ENCODE assay signal across 7 cellular contexts in genomic region chr12:106303202-106303820, GRCh38. TPM values are rescaled to one million over a fixed set of nuclear protein-coding genes. Genes with fewer than 3 reads are reported as not detected.
DNase-seq lines count a peak whose midpoint lies in the region; ATAC-seq and FAIRE-seq lines count a peak whose summit lies in the region.

No MANE protein-coding gene starts in this region.

- H3K4me3 ChIP-seq in HUES6 (ENCODE audit: low read depth, low read length) (peak overlapping the region; percentile 100), neuronal stem cell (ENCODE audit: low read length in 2 of 2) (peak overlapping the region; percentile 84)

- in situ Hi-C loops in SK-MEL-5 (cut with HindIII; ENCODE audit: low pct_unique_long_range_greater_than_20kb, low sequenced_read_pairs) = no loop called here

- no peak overlapping the region for H2AK5ac ChIP-seq in neuronal stem cell (ENCODE audit: low read depth, low read length)

- peak overlapping the region; percentile 100 for H3K27ac ChIP-seq in HUES6 (ENCODE audit: low read depth, low read length)
- H3K27ac ChIP-seq in neuronal stem cell (replicated peaks; ENCODE audit: low read length) = peak overlapping the region; percentile 57

- H3K18ac ChIP-seq in neuronal stem cell (ENCODE audit: low read length) = peak overlapping the region; percentile 96

- H2AFZ ChIP-seq in neuronal stem cell (ENCODE audit: low read length) = peak overlapping the region; percentile 99

- no peak overlapping the region for H4K8ac ChIP-seq in neuronal stem cell (ENCODE audit: low read depth, low read length)

- peak overlapping the region; percentile 92 for H3K4me2 ChIP-seq in neuronal stem cell (ENCODE audit: insufficient read depth, low read length, poor library complexity, severe bottlenecking)

- no peak overlapping the region for H2BK12ac ChIP-seq in neuronal stem cell (ENCODE audit: low read length)

- peak; percentile 30 for ATAC-seq in GM18498 (IDR thresholded peaks at IDR 0.05; ENCODE audit: unreplicated experiment)

- H3K36me3 ChIP-seq in HUES6 (ENCODE audit: control insufficient read depth, insufficient read depth, low read length) = no peaks in the 10 kb centered on the region
- H3K36me3 ChIP-seq in neuronal stem cell (replicated peaks in 1 of 2; ENCODE audit: control insufficient read depth in 2 of 2, insufficient read depth in 2 of 2, low read length in 2 of 2) = no peaks in the 10 kb centered on the region

- H3K9ac ChIP-seq in HUES6 (ENCODE audit: low read length) = peak overlapping the region; percentile 99
- H3K9ac ChIP-seq in neuronal stem cell (ENCODE audit: low read depth, low read length, poor library complexity) = peak overlapping the region; percentile 89

- no peak overlapping the region for H4K91ac ChIP-seq in neuronal stem cell (ENCODE audit: low read depth, low read length, poor library complexity)

- no peak overlapping the region for H3K4ac ChIP-seq in neuronal stem cell (ENCODE audit: low read length)

- no peaks in the 10 kb centered on the region for H3K27me3 ChIP-seq in HUES6 (ENCODE audit: control insufficient read depth, insufficient read depth, low read length)
- H3K27me3 ChIP-seq in neuronal stem cell (ENCODE audit: control insufficient read depth in 3 of 3, insufficient read depth in 3 of 3, low read depth in 1 of 3, low read length in 3 of 3) = peaks cover 0 to 3% (median 2%) of the 10 kb centered on the region in 3 experiments

- H2BK5ac ChIP-seq in neuronal stem cell (ENCODE audit: low read length) = peak overlapping the region; percentile 85

- DNase-seq in SK-MEL-5 (ENCODE audit: low read depth, low spot score) = peak; percentile 55
- DNase-seq in activated naive CD4-positive, alpha-beta T cell treated with Interleukin-2 at 50 U/mL for 16 hours = peak; percentile 83
- DNase-seq in frontal cortex (ENCODE audit: low spot score in 2 of 2) = peak; percentile 52 to 59
- peak; percentile 84 for DNase-seq in neuronal stem cell (ENCODE audit: low spot score)
- peak; percentile 67 for DNase-seq in stromal cell of bone marrow (ENCODE audit: low read depth)

- no peak for FAIRE-seq in frontal cortex (lab: Jason Lieb, UNC)

- H3K14ac ChIP-seq in neuronal stem cell (ENCODE audit: low read length) = peak overlapping the region; percentile 50

- H3K9me3 ChIP-seq in HUES6 (ENCODE audit: control insufficient read depth, insufficient read depth, low read depth, low read length) (no peaks in the 10 kb centered on the region), neuronal stem cell (replicated peaks in 1 of 2; ENCODE audit: control insufficient read depth in 2 of 2, insufficient read depth in 1 of 2, low read depth in 1 of 2, low read length in 2 of 2) (no peaks in the 10 kb centered on the region)

- H2BK120ac ChIP-seq in neuronal stem cell (ENCODE audit: low read depth, low read length) = no peak overlapping the region

- H3K4me1 ChIP-seq in HUES6 (ENCODE audit: control insufficient read depth, insufficient read depth, low read length) (peaks cover 22% of the 10 kb centered on the region), neuronal stem cell (ENCODE audit: control insufficient read depth in 2 of 2, insufficient read depth in 1 of 2, low read depth in 1 of 2, low read length in 2 of 2) (peaks cover 6 to 18% of the 10 kb centered on the region in 2 donors)

- H3K79me1 ChIP-seq in neuronal stem cell (ENCODE audit: low read depth, low read length) = peaks cover 2% of the 10 kb centered on the region

- peak overlapping the region; percentile 66 for H3K23ac ChIP-seq in neuronal stem cell (ENCODE audit: low read depth, low read length, poor library complexity)

- WGBS in neuronal stem cell (ENCODE audit: extremely low coverage in 2 of 2, insufficient read length in 2 of 2, insufficient replicate concordance in 1 of 2), 2 donors = no CpG with 5 or more reads among the region's 28 CpGs

- peak overlapping the region; percentile 55 for H2BK15ac ChIP-seq in neuronal stem cell (ENCODE audit: low read length)

RNA-seq across cellular contexts. Expression of gene TCP11L2, which starts 0.8 kb away (rescaled TPM):
- 8.3 and 9.4 TPM in 2 replicates for total RNA-seq in SK-MEL-5 (2014; rRNA removed; shearing (Covaris generic))
- 3.7 and 10.2 TPM in 2 replicates for polyA plus RNA-seq in SK-MEL-5 (2015; cell fraction: cytosol; rRNA removed)
- polyA plus RNA-seq in SK-MEL-5 (2015; cell fraction: nucleus; rRNA removed) = 11.0 and 16.0 TPM in 2 replicates
- 47.3 TPM for total RNA-seq in frontal cortex
- polyA plus RNA-seq in neuronal stem cell (2013, experiment 1 of 2) = 5.3 TPM
- polyA plus RNA-seq in neuronal stem cell (2013, experiment 2 of 2) = 5.4 TPM

RNA-seq across cellular contexts. Expression of gene POLR3B, which starts 54.2 kb away (rescaled TPM):
- 12.4 and 13.9 TPM in 2 replicates for total RNA-seq in SK-MEL-5 (2014; rRNA removed; shearing (Covaris generic))
- polyA plus RNA-seq in SK-MEL-5 (2015; cell fraction: cytosol; rRNA removed) = 8.3 and 10.9 TPM in 2 replicates
- 7.5 and 15.5 TPM in 2 replicates for polyA plus RNA-seq in SK-MEL-5 (2015; cell fraction: nucleus; rRNA removed)
- 16.3 TPM for total RNA-seq in frontal cortex
- polyA plus RNA-seq in neuronal stem cell (2013, experiment 1 of 2) = 4.1 TPM
- 4.2 TPM for polyA plus RNA-seq in neuronal stem cell (2013, experiment 2 of 2)

RNA-seq across cellular contexts. Expression of gene CKAP4, which starts 55.5 kb away (rescaled TPM):
- 54.9 and 55.8 TPM in 2 replicates for total RNA-seq in SK-MEL-5 (2014; rRNA removed; shearing (Covaris generic))
- 164 and 205 TPM in 2 replicates for polyA plus RNA-seq in SK-MEL-5 (2015; cell fraction: cytosol; rRNA removed)
- 18.1 and 23.8 TPM in 2 replicates for polyA plus RNA-seq in SK-MEL-5 (2015; cell fraction: nucleus; rRNA removed)
- 24.1 TPM for total RNA-seq in frontal cortex
- polyA plus RNA-seq in neuronal stem cell (2013, experiment 1 of 2) = 122 TPM
- 125 TPM for polyA plus RNA-seq in neuronal stem cell (2013, experiment 2 of 2)

Comparison
In these comparisons a context has a peak if more than half of its experiments do, and no peak if none do; other contexts are left out.
1. Peak in every context shown above with its lines: DNase-seq, ATAC-seq, H3K4me3 ChIP-seq and H3K27ac ChIP-seq.